ENCODE assay signal across 8 cellular contexts in genomic region chr13:87671031-87671823, GRCh38. TPM values are rescaled to one million over a fixed set of nuclear protein-coding genes. Genes with fewer than 3 reads are reported as not detected.
DNase-seq lines count a peak whose midpoint lies in the region; ATAC-seq and TF ChIP-seq lines count a peak whose summit lies in the region.

A gene with protein sequence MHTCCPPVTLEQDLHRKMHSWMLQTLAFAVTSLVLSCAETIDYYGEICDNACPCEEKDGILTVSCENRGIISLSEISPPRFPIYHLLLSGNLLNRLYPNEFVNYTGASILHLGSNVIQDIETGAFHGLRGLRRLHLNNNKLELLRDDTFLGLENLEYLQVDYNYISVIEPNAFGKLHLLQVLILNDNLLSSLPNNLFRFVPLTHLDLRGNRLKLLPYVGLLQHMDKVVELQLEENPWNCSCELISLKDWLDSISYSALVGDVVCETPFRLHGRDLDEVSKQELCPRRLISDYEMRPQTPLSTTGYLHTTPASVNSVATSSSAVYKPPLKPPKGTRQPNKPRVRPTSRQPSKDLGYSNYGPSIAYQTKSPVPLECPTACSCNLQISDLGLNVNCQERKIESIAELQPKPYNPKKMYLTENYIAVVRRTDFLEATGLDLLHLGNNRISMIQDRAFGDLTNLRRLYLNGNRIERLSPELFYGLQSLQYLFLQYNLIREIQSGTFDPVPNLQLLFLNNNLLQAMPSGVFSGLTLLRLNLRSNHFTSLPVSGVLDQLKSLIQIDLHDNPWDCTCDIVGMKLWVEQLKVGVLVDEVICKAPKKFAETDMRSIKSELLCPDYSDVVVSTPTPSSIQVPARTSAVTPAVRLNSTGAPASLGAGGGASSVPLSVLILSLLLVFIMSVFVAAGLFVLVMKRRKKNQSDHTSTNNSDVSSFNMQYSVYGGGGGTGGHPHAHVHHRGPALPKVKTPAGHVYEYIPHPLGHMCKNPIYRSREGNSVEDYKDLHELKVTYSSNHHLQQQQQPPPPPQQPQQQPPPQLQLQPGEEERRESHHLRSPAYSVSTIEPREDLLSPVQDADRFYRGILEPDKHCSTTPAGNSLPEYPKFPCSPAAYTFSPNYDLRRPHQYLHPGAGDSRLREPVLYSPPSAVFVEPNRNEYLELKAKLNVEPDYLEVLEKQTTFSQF (plus strand): TSS chr13:87671371. CDS start chr13:87675389, 4,018 bp downstream.

- TF ChIP-seq POLR2A in ovary (IDR thresholded peaks at IDR 0.05) = no peak

- no peak within 1 kb of the TSS for H3K27ac ChIP-seq in ovary
- H3K27ac ChIP-seq in upper lobe of right lung = no peak within 1 kb of the TSS

- TF ChIP-seq CTCF in ovary (IDR thresholded peaks at IDR 0.05) (no peak), upper lobe of right lung (IDR thresholded peaks at IDR 0.05) (peak; percentile 79)

- no peak within 1 kb of the TSS for H3K27ac Mint-ChIP-seq in activated naive CD4-positive, alpha-beta T cell treated with anti-CD3 and anti-CD28 coated beads, Interleukin-2, amount 50 U/mL, for 24 hours

- H3K9me3 ChIP-seq in ovary = no peaks in the 10 kb centered on the region
- H3K9me3 ChIP-seq in upper lobe of right lung = no peaks in the 10 kb centered on the region

- H3K4me1 Mint-ChIP-seq in activated naive CD4-positive, alpha-beta T cell treated with anti-CD3 and anti-CD28 coated beads, Interleukin-2, amount 50 U/mL, for 24 hours = peaks cover 27% of the 10 kb centered on the region

- ATAC-seq in GM21529 (IDR thresholded peaks at IDR 0.05; ENCODE audit: unreplicated experiment) (peak; percentile 92), upper lobe of right lung (peak; percentile 95)

- H3K9me3 Mint-ChIP-seq in activated naive CD4-positive, alpha-beta T cell treated with anti-CD3 and anti-CD28 coated beads, Interleukin-2, amount 50 U/mL, for 24 hours = no peaks in the 10 kb centered on the region

- intact Hi-C loops in head of caudate nucleus (cut with DNase I) = no loop called here
- intact Hi-C loops in ovary (cut with DNase I) = no loop called here
- intact Hi-C loops in upper lobe of right lung (cut with DNase I) = no loop called here

- peak within 1 kb of the TSS; percentile 76 for H3K4me3 Mint-ChIP-seq in activated naive CD4-positive, alpha-beta T cell treated with anti-CD3 and anti-CD28 coated beads, Interleukin-2, amount 50 U/mL, for 24 hours

- H3K36me3 ChIP-seq in ovary = no peaks in the 10 kb centered on the region
- H3K36me3 ChIP-seq in upper lobe of right lung = no peaks in the 10 kb centered on the region

- H3K36me3 Mint-ChIP-seq in activated naive CD4-positive, alpha-beta T cell treated with anti-CD3 and anti-CD28 coated beads, Interleukin-2, amount 50 U/mL, for 24 hours = no peaks in the 10 kb centered on the region

- H3K27me3 Mint-ChIP-seq in activated naive CD4-positive, alpha-beta T cell treated with anti-CD3 and anti-CD28 coated beads, Interleukin-2, amount 50 U/mL, for 24 hours = peaks cover 38% of the 10 kb centered on the region

- 0 to 1% (median 1%) methylated on average over 48 to 51 of the region's 51 CpGs for WGBS in ovary, 3 donors

- peak; percentile 80 for DNase-seq in DMS53 (lab: John Stamatoyannopoulos, UW)
- DNase-seq in HuH-7.5 (ENCODE audit: low spot score) = peak; percentile 58
- peak; percentile 87 for DNase-seq in RPMI8226
- DNase-seq in head of caudate nucleus = peak; percentile 79 to 96 (median 92)
- DNase-seq in ovary = peak in 4 of 5 donors; percentile 26 to 61 (median 42)
- peak; percentile 90 for DNase-seq in upper lobe of right lung

- H3K27me3 ChIP-seq in ovary (peaks cover 6% of the 10 kb centered on the region), upper lobe of right lung (peaks cover 54% of the 10 kb centered on the region)

- no peak for TF ChIP-seq EP300 in ovary (IDR thresholded peaks at IDR 0.05)

- H3K4me3 ChIP-seq in ovary = peak within 1 kb of the TSS; percentile 32
- peak within 1 kb of the TSS; percentile 52 for H3K4me3 ChIP-seq in upper lobe of right lung

- H3K4me1 ChIP-seq in ovary (ENCODE audit: insufficient read depth) = peaks cover 10% of the 10 kb centered on the region
- H3K4me1 ChIP-seq in upper lobe of right lung = peaks cover 10% of the 10 kb centered on the region

RNA-seq across cellular contexts. Expression of the gene that starts here (rescaled TPM):
- 1 to 10 TPM in 1 of 7 donors, under 1 TPM in 6; 0.15 to 1.8 (median 0.48) TPM for total RNA-seq in ovary
- polyA plus RNA-seq in ovary = under 1 TPM; 0.10 to 0.22 TPM
- 0.09 TPM for total RNA-seq in upper lobe of right lung

Comparison
In these comparisons a context has a peak if more than half of its experiments do, and no peak if none do; other contexts are left out.
1. Peak in DNase-seq, ATAC-seq and H3K4me3 ChIP-seq in upper lobe of right lung; RNA of the gene not detected or under 1 TPM.